ENCODE assay signal across 8 cellular contexts in the genomic region with DNA sequence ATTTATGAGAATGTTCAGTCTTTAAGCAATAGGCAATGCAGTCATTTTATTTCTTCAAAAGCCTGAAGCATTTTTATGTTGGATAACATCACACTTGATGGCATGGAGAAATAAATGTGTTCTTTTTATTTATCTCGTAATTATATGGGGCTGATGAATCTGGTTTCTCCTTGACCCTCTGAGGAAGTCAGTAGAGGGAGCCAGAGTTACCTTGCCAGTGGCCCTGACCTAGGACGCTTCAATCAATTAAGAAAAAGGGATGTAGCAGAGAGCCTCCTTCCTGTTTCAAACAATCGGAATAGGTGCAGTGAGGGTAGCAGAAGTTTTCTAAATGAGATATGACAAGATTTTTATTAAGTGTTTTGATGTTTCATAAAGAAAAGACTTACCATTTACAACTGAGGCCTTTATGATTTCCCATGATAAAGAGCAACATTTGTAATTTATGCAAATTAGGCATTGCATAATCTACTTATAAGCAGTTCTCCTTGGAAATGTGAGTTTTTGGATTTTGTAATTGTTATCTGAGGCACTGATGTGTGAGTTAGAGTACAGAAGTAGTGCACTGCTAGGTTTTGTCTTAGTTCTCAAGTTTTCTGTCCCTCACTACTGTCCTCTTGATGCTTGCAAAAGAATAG.
DNase-seq lines count a peak whose midpoint lies in the region; ATAC-seq and TF ChIP-seq lines count a peak whose summit lies in the region.

No MANE protein-coding gene starts in this region.

- POLR2A ChIA-PET in AG04450 (lab: Yijun Ruan, JAX), result no interaction called here

- peak; percentile 44 for TF ChIP-seq CTCF in AG04450 (IDR thresholded peaks at IDR 0.05; ENCODE audit: low read depth, low read length)
- peak; percentile 51 for TF ChIP-seq CTCF in progenitor cell of endocrine pancreas (IDR thresholded peaks at IDR 0.05; ENCODE audit: unreplicated experiment)

- no peaks in the 10 kb centered on the region for H3K36me3 Mint-ChIP-seq in progenitor cell of endocrine pancreas (ENCODE audit: insufficient read depth)

- no peaks in the 10 kb centered on the region for H3K4me1 Mint-ChIP-seq in progenitor cell of endocrine pancreas (ENCODE audit: low read depth)

- no peak overlapping the region for H3K27ac ChIP-seq in AG04450 (ENCODE audit: low read depth, low read length)

- H3K27me3 Mint-ChIP-seq in progenitor cell of endocrine pancreas, result no peaks in the 10 kb centered on the region

- H3K9me3 Mint-ChIP-seq in progenitor cell of endocrine pancreas (ENCODE audit: low read depth), result no peaks in the 10 kb centered on the region

- H3K27ac Mint-ChIP-seq in progenitor cell of endocrine pancreas, result no peak overlapping the region

- H3K9me3 ChIP-seq in AG04450 (ENCODE audit: control insufficient read depth, insufficient read depth, low read length), result no peaks in the 10 kb centered on the region

- H3K27me3 ChIP-seq in AG04450 (ENCODE audit: control insufficient read depth, insufficient read depth, low read length), result no peaks in the 10 kb centered on the region

- ATAC-seq in GM19324 (IDR thresholded peaks at IDR 0.05; ENCODE audit: low FRiP score, unreplicated experiment) (peak; percentile 61), GM19328 (IDR thresholded peaks at IDR 0.05; ENCODE audit: unreplicated experiment) (no peak)

- DNase-seq in AG04450 (ENCODE audit: low read depth, low spot score), result no peak
- peak; percentile 86 for DNase-seq in NOMO-1 treated with DMSO at 0.1 percent for 48 hours (lab: John Stamatoyannopoulos, UW; ENCODE audit: unreplicated experiment)
- DNase-seq in epidermal melanocyte (ENCODE audit: insufficient read length, low spot score), result peak; percentile 29
- no peak for DNase-seq in progenitor cell of endocrine pancreas (ENCODE audit: low spot score, unreplicated experiment)
- no peak for DNase-seq in putamen (ENCODE audit: low spot score)
- DNase-seq in NCI-H1092 (lab: John Stamatoyannopoulos, UW), result no peak

- CTCF ChIA-PET in AG04450 (lab: Charles Lee), result interaction anchor here (1.0 to 1.7 kb wide), 2 partner anchors 126 to 248 kb away, joined by 3 to 8 read pairs; no protein-coding TSS in a partner anchor

- no peak overlapping the region for H3K4me3 Mint-ChIP-seq in progenitor cell of endocrine pancreas (ENCODE audit: low read depth)

- H3K4me3 ChIP-seq in AG04450 (ENCODE audit: low read depth, low read length), result no peak overlapping the region

Comparison
In these comparisons a context has a peak if more than half of its experiments do, and no peak if none do; other contexts are left out.
1. DNase-seq: peak in NOMO-1 treated with DMSO at 0.1 percent for 48 hours (single experiment) and epidermal melanocyte (single experiment); none in AG04450 (single experiment), progenitor cell of endocrine pancreas (single experiment), putamen (single experiment) and NCI-H1092 (single experiment).